In genomic region chr1:214660900-214661299, GRCh38 we compare ENCODE assay signal across 10 cellular contexts.
DNase-seq lines count a peak whose midpoint lies in the region; ATAC-seq and TF ChIP-seq lines count a peak whose summit lies in the region.
"Had no signal": no experiment of that assay in that cellular context is flagged by ENCODE, and none has a peak within 500 bp of the region (broad histone marks: within the 10 kb centered on the region; RNA-seq: fewer than 3 reads in every experiment).

No MANE protein-coding gene starts in this region.

- no peak overlapping the region for H3K27ac ChIP-seq in RWPE2 (ENCODE audit: poor library complexity, severe bottlenecking)

- peak; percentile 53 for ATAC-seq in GM18867 (IDR thresholded peaks at IDR 0.05; ENCODE audit: unreplicated experiment)
- ATAC-seq in RWPE2 (ENCODE audit: low read depth): no peak
- no peak for ATAC-seq in GM21367 (IDR thresholded peaks at IDR 0.05; ENCODE audit: unreplicated experiment)
- no peak for ATAC-seq in HG03135 (IDR thresholded peaks at IDR 0.05; ENCODE audit: unreplicated experiment)
- ATAC-seq: esophagus mucosa had no signal

- no peaks in the 10 kb centered on the region for H3K27me3 ChIP-seq in RWPE2 (ENCODE audit: insufficient read depth, poor library complexity, severe bottlenecking)

- peaks cover 53% of the 10 kb centered on the region for H3K36me3 ChIP-seq in RWPE2 (ENCODE audit: low read depth)

- no peaks in the 10 kb centered on the region for H3K9me3 ChIP-seq in RWPE2 (ENCODE audit: severe bottlenecking)

- no peak overlapping the region for H3K4me3 ChIP-seq in RWPE2 (ENCODE audit: severe bottlenecking)

- DNase-seq in RWPE2 (ENCODE audit: low spot score) (no peak), fibroblast of the conjunctiva (ENCODE audit: low read depth) (peak; percentile 69), pons (ENCODE audit: low spot score) (peak; percentile 72)
- DNase-seq in stimulated activated naive CD4-positive, alpha-beta T cell treated with Interleukin-2 at 50 U/mL for 16 hours (lab: John Stamatoyannopoulos, UW): no peak
- no peak for DNase-seq in activated CD8-positive, alpha-beta memory T cell treated with anti-CD3 and anti-CD28 coated beads, Interleukin-2, amount 50 U/mL, for 48 hours
- DNase-seq: SW 1271 had no signal

- no peaks in the 10 kb centered on the region for H3K4me1 ChIP-seq in RWPE2 (ENCODE audit: insufficient read depth, poor library complexity, severe bottlenecking)

- peak; percentile 29 for TF ChIP-seq CTCF in RWPE2 (IDR thresholded peaks at IDR 0.05; ENCODE audit: poor library complexity, severe bottlenecking)

Comparison
In these comparisons a context has a peak if more than half of its experiments do, and no peak if none do; other contexts are left out.
1. DNase-seq: peak in fibroblast of the conjunctiva (single experiment) and pons (single experiment); none in RWPE2 (single experiment), stimulated activated naive CD4-positive, alpha-beta T cell treated with Interleukin-2 at 50 U/mL for 16 hours (single experiment) and activated CD8-positive, alpha-beta memory T cell treated with anti-CD3 and anti-CD28 coated beads, Interleukin-2, amount 50 U/mL, for 48 hours (single experiment).